ENCODE assay signal across 29 cellular contexts in the genomic region with DNA sequence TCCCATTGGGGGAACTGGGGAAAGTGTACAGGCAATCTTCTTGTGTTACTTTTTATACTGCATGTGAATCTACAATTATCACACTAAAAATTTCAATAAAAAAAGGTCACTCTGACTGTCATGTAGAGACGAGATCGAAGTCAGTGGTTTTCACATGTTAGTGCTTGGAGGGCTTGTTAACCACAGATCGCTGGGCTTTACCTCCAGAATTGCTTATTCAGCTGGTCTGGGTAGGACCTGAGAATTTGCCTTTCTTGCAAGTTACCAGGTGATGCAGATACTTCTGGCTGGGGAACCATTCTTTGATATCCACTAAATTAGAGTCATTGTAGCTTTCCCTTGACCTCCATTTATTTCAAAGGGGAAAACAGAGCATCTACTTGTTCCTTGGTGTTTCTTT.
"Had no signal": no experiment of that assay in that cellular context is flagged by ENCODE, and none has a peak within 500 bp of the region (broad histone marks: within the 10 kb centered on the region; RNA-seq: fewer than 3 reads in every experiment).

No MANE protein-coding gene starts in this region.

- H3K27me3 ChIP-seq: SJSA1 had no signal

- ATAC-seq: Panc1 had no signal

- H3K9me3 ChIP-seq: SJSA1, SK-N-SH had no signal

- H3K27ac ChIP-seq: PC-9, SJSA1 had no signal

- H3K4me3 ChIP-seq: PC-9, SJSA1 had no signal

- DNase-seq: Kasumi-1, KG1, NCI-H1048, NCI-H1092 treated with DMSO at 0.1 percent for 48 hours, NCI-H1105 treated with DMSO at 0.1 percent for 48 hours, NCI-H1417, NCI-H1436, NCI-H146, NCI-H1694, NCI-H187, NCI-H1930, NCI-H2029 treated with DMSO at 0.1 percent for 48 hours, NCI-H2081 treated with DMSO at 0.1 percent for 48 hours, NCI-H2107, NCI-H2171, NCI-H226, NCI-H446 treated with DMSO at 0.1 percent for 48 hours, NCI-H510A, NCI-H524, NCI-H526, NCI-H69, NCI-H748 treated with DMSO at 0.1 percent for 48 hours, NCI-H82, PC-9, Right ventricle myocardium superior, SHP77 treated with DMSO at 0.1 percent for 48 hours, SK-N-SH had no signal

- H3K4me2 ChIP-seq: PC-9, SK-N-SH had no signal

- H3K36me3 ChIP-seq: SJSA1 had no signal

- H3K9ac ChIP-seq: SK-N-SH had no signal

- H2AFZ ChIP-seq: PC-9 had no signal

- H3K9me2 ChIP-seq: SK-N-SH had no signal
